8 cellular contexts compared by ENCODE assay signal in genomic region chr2:9099341-9099751, GRCh38.
DNase-seq lines count a peak whose midpoint lies in the region; ATAC-seq and TF ChIP-seq lines count a peak whose summit lies in the region.

No MANE protein-coding gene starts in this region.

- no peak overlapping the region for H3K4me2 ChIP-seq in Loucy (ENCODE audit: low read depth, low read length, poor library complexity, severe bottlenecking)

- H3K27ac ChIP-seq in ascending aorta, result no peak overlapping the region

- H3K4me3 ChIP-seq in Loucy (ENCODE audit: low read length, poor library complexity, severe bottlenecking) (no peak overlapping the region), ascending aorta (no peak overlapping the region)

- H3K9me3 ChIP-seq in Loucy (ENCODE audit: insufficient read depth, low read depth, low read length) (no peaks in the 10 kb centered on the region), ascending aorta (no peaks in the 10 kb centered on the region)

- intact Hi-C loops in ascending aorta (cut with DNase I), result no loop called here

- DNase-seq in GM10266 (ENCODE audit: extremely low spot score) (peak; percentile 76), left kidney (ENCODE audit: low read depth, low spot score) (peak; percentile 55), NCI-H2081 treated with DMSO at 0.1 percent for 48 hours (lab: John Stamatoyannopoulos, UW) (no peak), NCI-H2081 (lab: John Stamatoyannopoulos, UW) (no peak), ascending aorta (ENCODE audit: low spot score in 2 of 2) (no peak), NOMO-1 (lab: John Stamatoyannopoulos, UW; ENCODE audit: unreplicated experiment in 2 of 2) (no peak)

- no peaks in the 10 kb centered on the region for H3K36me3 ChIP-seq in Loucy (ENCODE audit: insufficient read depth, low read length)
- no peaks in the 10 kb centered on the region for H3K36me3 ChIP-seq in ascending aorta

- no peaks in the 10 kb centered on the region for H3K79me2 ChIP-seq in Loucy (ENCODE audit: insufficient read depth, low read length)

- peak; percentile 60 for ATAC-seq in GM21529 (IDR thresholded peaks at IDR 0.05; ENCODE audit: unreplicated experiment)

- TF ChIP-seq CTCF in GM10266 (IDR thresholded peaks at IDR 0.05; ENCODE audit: control insufficient read depth, insufficient read depth, low read depth, missing control alignments), result no peak
- no peak for TF ChIP-seq CTCF in Loucy (conservative IDR thresholded peaks at IDR 0.05; ENCODE audit: low read length)
- TF ChIP-seq CTCF in ascending aorta (IDR thresholded peaks at IDR 0.05), result no peak

- peak overlapping the region; percentile 66; the same call in 1 of the 2 replicates for H2AFZ ChIP-seq in Loucy (ENCODE audit: low read length)

- no peaks in the 10 kb centered on the region for H3K4me1 ChIP-seq in Loucy (ENCODE audit: insufficient read depth, low read length, poor library complexity, severe bottlenecking)
- H3K4me1 ChIP-seq in ascending aorta, result peaks cover 0 to 4% of the 10 kb centered on the region in 2 donors

- H3F3A ChIP-seq in Loucy (ENCODE audit: low read depth), result no peaks in the 10 kb centered on the region

- no peaks in the 10 kb centered on the region for H3K27me3 ChIP-seq in Loucy (ENCODE audit: insufficient read depth, low read length, poor library complexity, severe bottlenecking)
- H3K27me3 ChIP-seq in ascending aorta, result no peaks in the 10 kb centered on the region

- no peaks in the 10 kb centered on the region for H3K9me2 ChIP-seq in Loucy (replicated peaks; ENCODE audit: low read depth, low read length)

- no peaks in the 10 kb centered on the region for H4K20me1 ChIP-seq in Loucy (ENCODE audit: insufficient read depth, low read length, poor library complexity, severe bottlenecking)

- no peak overlapping the region for H3K9ac ChIP-seq in Loucy (ENCODE audit: low read depth, low read length, poor library complexity, severe bottlenecking)

Comparison
In these comparisons a context has a peak if more than half of its experiments do, and no peak if none do; other contexts are left out.
1. DNase-seq: peak in GM10266 (single experiment) and left kidney (single experiment); none in NCI-H2081 treated with DMSO at 0.1 percent for 48 hours (single experiment), NCI-H2081 (0 of 2), ascending aorta (0 of 2) and NOMO-1 (0 of 2).